Comparison of ENCODE assay signal across 2 cellular contexts in the genomic region with DNA sequence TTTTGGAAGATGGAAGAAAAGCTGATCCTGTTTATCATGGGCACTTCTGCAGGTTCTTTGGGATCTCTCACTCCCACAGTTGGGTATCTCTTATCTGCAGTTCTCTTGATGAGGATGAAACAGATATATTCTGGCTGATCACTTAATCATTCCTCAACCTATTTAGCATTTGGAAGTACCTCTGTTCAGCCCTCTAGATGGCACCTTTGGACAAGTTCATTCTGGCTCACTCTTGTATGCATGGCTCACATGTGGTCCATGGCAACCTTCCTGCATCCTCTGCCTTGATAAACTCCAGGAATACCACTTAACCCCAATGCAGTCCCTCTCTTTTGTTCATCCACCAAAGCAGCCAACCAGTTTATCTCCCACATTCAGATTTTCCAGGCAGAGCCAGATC.
TF ChIP-seq lines count a peak whose summit lies in the region.

No MANE protein-coding gene starts in this region.

TF ChIP-seq in HCT116, 20 proteins besides CTCF, POLR2A, EP300 and RAD21 (continued from another document):
- TF ChIP-seq REST (IDR thresholded peaks at IDR 0.05; ENCODE audit: low read depth), result no peak

TF ChIP-seq in SK-N-SH treated with all-trans-retinoic acid at 6 μM for 48 hours, 23 proteins besides CTCF, POLR2A, EP300 and RAD21 (continued from another document):
- TF ChIP-seq CSRNP3 (CRISPR knock-in tag; IDR thresholded peaks at IDR 0.05), result no peak
- no peak for TF ChIP-seq ISL1 (CRISPR knock-in tag; IDR thresholded peaks at IDR 0.05)
- no peak for TF ChIP-seq ZC3H10 (CRISPR knock-in tag; IDR thresholded peaks at IDR 0.05)
- TF ChIP-seq, protein P1, sequence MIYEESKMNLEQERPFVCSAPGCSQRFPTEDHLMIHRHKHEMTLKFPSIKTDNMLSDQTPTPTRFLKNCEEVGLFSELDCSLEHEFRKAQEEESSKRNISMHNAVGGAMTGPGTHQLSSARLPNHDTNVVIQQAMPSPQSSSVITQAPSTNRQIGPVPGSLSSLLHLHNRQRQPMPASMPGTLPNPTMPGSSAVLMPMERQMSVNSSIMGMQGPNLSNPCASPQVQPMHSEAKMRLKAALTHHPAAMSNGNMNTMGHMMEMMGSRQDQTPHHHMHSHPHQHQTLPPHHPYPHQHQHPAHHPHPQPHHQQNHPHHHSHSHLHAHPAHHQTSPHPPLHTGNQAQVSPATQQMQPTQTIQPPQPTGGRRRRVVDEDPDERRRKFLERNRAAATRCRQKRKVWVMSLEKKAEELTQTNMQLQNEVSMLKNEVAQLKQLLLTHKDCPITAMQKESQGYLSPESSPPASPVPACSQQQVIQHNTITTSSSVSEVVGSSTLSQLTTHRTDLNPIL (CRISPR knock-in tag; IDR thresholded peaks at IDR 0.05; ENCODE audit: low read depth), result no peak
- no peak for TF ChIP-seq SNAI2 (CRISPR knock-in tag; IDR thresholded peaks at IDR 0.05)
- TF ChIP-seq ZNF70 (CRISPR knock-in tag; IDR thresholded peaks at IDR 0.05), result no peak
- TF ChIP-seq RARB (CRISPR knock-in tag; IDR thresholded peaks at IDR 0.05), result no peak
- TF ChIP-seq TCF4 (CRISPR knock-in tag; IDR thresholded peaks at IDR 0.05; ENCODE audit: borderline replicate concordance), result no peak
- TF ChIP-seq OSR1 (CRISPR knock-in tag; IDR thresholded peaks at IDR 0.05), result no peak
